8 cellular contexts compared by ENCODE assay signal in the genomic region with DNA sequence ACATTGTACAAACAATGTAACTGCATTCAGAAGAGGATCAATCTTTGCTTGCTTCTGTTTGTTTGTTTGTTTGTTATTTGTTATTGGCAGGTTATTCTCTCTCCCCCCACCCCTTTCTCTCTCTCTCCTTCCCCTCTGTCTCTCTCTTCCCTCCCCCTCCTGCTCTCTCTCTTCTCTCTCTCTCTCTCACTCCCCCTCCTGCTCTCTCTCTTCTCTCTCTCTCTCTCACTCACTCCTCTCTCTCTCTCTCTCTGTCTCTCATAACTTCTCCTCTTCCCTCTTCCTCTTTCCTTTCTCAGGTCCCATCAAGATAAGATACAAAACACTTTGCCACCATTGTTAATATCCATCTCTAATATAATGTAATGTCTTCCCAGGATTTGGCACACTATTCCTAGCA.
"Had no signal": no experiment of that assay in that cellular context is flagged by ENCODE, and none has a peak within 500 bp of the region (broad histone marks: within the 10 kb centered on the region; RNA-seq: fewer than 3 reads in every experiment).

No MANE protein-coding gene starts in this region.

- H3K4me3 Mint-ChIP-seq: IgD-negative memory B cell had no signal

- H2AFZ ChIP-seq: GM23248 had no signal

- H3K36me3 Mint-ChIP-seq: IgD-negative memory B cell had no signal

- H3K4me1 Mint-ChIP-seq: IgD-negative memory B cell had no signal

- DNase-seq: GM23248, GOT3, H7, KBM-7 had no signal

- H3K27ac ChIP-seq: GM23248 had no signal

- H3K4me1 ChIP-seq: HAP-1 had no signal

- FAIRE-seq: HTR-8/SVneo had no signal

- H3K9me3 ChIP-seq: HAP-1 had no signal

- H3K27me3 Mint-ChIP-seq: IgD-negative memory B cell had no signal

- H3K9ac ChIP-seq: GM23248 had no signal

- H3K36me3 ChIP-seq: HAP-1 had no signal

- H3K4me3 ChIP-seq: GM23248, HAP-1 had no signal

- ATAC-seq: HCT116 had no signal

- H3K27ac Mint-ChIP-seq: IgD-negative memory B cell had no signal
